Comparison of ENCODE assay signal across 1 cellular context in genomic region chr14:20428010-20428365, GRCh38.
TF ChIP-seq lines count a peak whose summit lies in the region.

No MANE protein-coding gene starts in this region.

TF ChIP-seq in K562, 482 proteins besides CTCF, POLR2A, EP300 and RAD21:
- TF ChIP-seq ZFX (CRISPR knock-in tag; IDR thresholded peaks at IDR 0.05): peak; percentile 64
- TF ChIP-seq ZNF592 (IDR thresholded peaks at IDR 0.05): 0 out of 2 replicates have a peak, but pooled peaks have one; percentile 21
- TF ChIP-seq MGA (IDR thresholded peaks at IDR 0.05): peak; percentile 29; the same call in 1 of the 2 replicates
- no peak for TF ChIP-seq JUND (IDR thresholded peaks at IDR 0.05; ENCODE audit: borderline replicate concordance, low read depth, low read length)
- TF ChIP-seq JUND (tag; IDR thresholded peaks at IDR 0.05; ENCODE audit: borderline replicate concordance, low read depth, low read length): no peak
- TF ChIP-seq NFE2L1 (tag; IDR thresholded peaks at IDR 0.05; ENCODE audit: borderline replicate concordance, low read depth): no peak
TF ChIP-seq in K562: peak in this region for 3.
